In genomic region chr16:68764866-68765265, GRCh38 we compare ENCODE assay signal across 12 cellular contexts. TPM values are rescaled to one million over a fixed set of nuclear protein-coding genes. Genes with fewer than 3 reads are reported as not detected.
DNase-seq lines count a peak whose midpoint lies in the region; ATAC-seq and TF ChIP-seq lines count a peak whose summit lies in the region.
"Had no signal": no experiment of that assay in that cellular context is flagged by ENCODE, and none has a peak within 500 bp of the region (broad histone marks: within the 10 kb centered on the region; RNA-seq: fewer than 3 reads in every experiment).

No MANE protein-coding gene starts in this region.

- no peak for TF ChIP-seq EP300 in suprapubic skin (IDR thresholded peaks at IDR 0.05)

- H3K9me3 ChIP-seq in RWPE2 (ENCODE audit: severe bottlenecking) (no peaks in the 10 kb centered on the region), suprapubic skin (no peaks in the 10 kb centered on the region)

- H3K36me3 ChIP-seq in RWPE2 (ENCODE audit: low read depth) (peaks cover 73% of the 10 kb centered on the region), suprapubic skin (no peaks in the 10 kb centered on the region)

- H3K4me1 Mint-ChIP-seq in central memory CD8-positive, alpha-beta T cell = peaks cover 7% of the 10 kb centered on the region
- H3K4me1 Mint-ChIP-seq in glutamatergic neuron (ENCODE audit: low read depth, unreplicated experiment) = no peaks in the 10 kb centered on the region

- H3K27me3 Mint-ChIP-seq in central memory CD8-positive, alpha-beta T cell = no peaks in the 10 kb centered on the region
- H3K27me3 Mint-ChIP-seq in glutamatergic neuron (ENCODE audit: unreplicated experiment) = no peaks in the 10 kb centered on the region

- TF ChIP-seq POLR2A in suprapubic skin (IDR thresholded peaks at IDR 0.05) = no peak

- peak; percentile 38 for DNase-seq in stimulated activated CD4-positive, alpha-beta T cell treated with anti-CD3 and anti-CD28 coated beads, Interleukin-1b, Interleukin-23, amount 100 ng/mL, for 48 hours
- DNase-seq in stimulated activated CD4-positive, alpha-beta T cell treated with anti-CD3 and anti-CD28 coated beads, Interleukin-2, amount 100 ng/mL, for 48 hours = no peak
- no peak for DNase-seq in RWPE2 (ENCODE audit: low spot score)
- DNase-seq in central memory CD8-positive, alpha-beta T cell (ENCODE audit: low spot score in 2 of 2) = no peak
- DNase-seq in suprapubic skin (ENCODE audit: low spot score in 2 of 2) = no peak
- DNase-seq in COLO668 (lab: John Stamatoyannopoulos, UW; ENCODE audit: unreplicated experiment) = no peak
- no peak for DNase-seq in glutamatergic neuron
- DNase-seq in GDM1 (lab: John Stamatoyannopoulos, UW) = no peak
- DNase-seq: NCI-H1417 treated with DMSO at 0.1 percent for 48 hours, NCI-H774, T1000 had no signal

- ATAC-seq in RWPE2 (ENCODE audit: low read depth) = no peak
- ATAC-seq in central memory CD8-positive, alpha-beta T cell (replicated peaks; ENCODE audit: extremely low read depth, poor library complexity, severe bottlenecking) = peak; percentile 43
- ATAC-seq: Right ventricle myocardium inferior had no signal

- H3K4me3 Mint-ChIP-seq in central memory CD8-positive, alpha-beta T cell = no peak overlapping the region
- no peak overlapping the region for H3K4me3 Mint-ChIP-seq in glutamatergic neuron (ENCODE audit: unreplicated experiment)

- H3K27ac Mint-ChIP-seq in central memory CD8-positive, alpha-beta T cell (ENCODE audit: low read depth) = no peak overlapping the region
- H3K27ac Mint-ChIP-seq in glutamatergic neuron (ENCODE audit: unreplicated experiment) = no peak overlapping the region

- H3K36me3 Mint-ChIP-seq in central memory CD8-positive, alpha-beta T cell (ENCODE audit: insufficient read depth) = no peaks in the 10 kb centered on the region
- no peaks in the 10 kb centered on the region for H3K36me3 Mint-ChIP-seq in glutamatergic neuron (ENCODE audit: unreplicated experiment)

- peaks cover 28% of the 10 kb centered on the region for H3K4me1 ChIP-seq in RWPE2 (ENCODE audit: insufficient read depth, poor library complexity, severe bottlenecking)
- H3K4me1 ChIP-seq in suprapubic skin = peaks cover 35% of the 10 kb centered on the region

- H3K4me3 ChIP-seq in RWPE2 (ENCODE audit: severe bottlenecking) (no peak overlapping the region), suprapubic skin (no peak overlapping the region)

- WGBS in suprapubic skin = 57% methylated on average over 8 of the region's 8 CpGs

- H3K27me3 ChIP-seq in RWPE2 (ENCODE audit: insufficient read depth, poor library complexity, severe bottlenecking) (no peaks in the 10 kb centered on the region), suprapubic skin (peaks cover 6% of the 10 kb centered on the region)

- peak overlapping the region; percentile 99 for H3K27ac ChIP-seq in RWPE2 (ENCODE audit: poor library complexity, severe bottlenecking)
- H3K27ac ChIP-seq in suprapubic skin = peak overlapping the region; percentile 47

- H3K9me3 Mint-ChIP-seq in central memory CD8-positive, alpha-beta T cell = no peaks in the 10 kb centered on the region
- peaks cover 1% of the 10 kb centered on the region for H3K9me3 Mint-ChIP-seq in glutamatergic neuron (ENCODE audit: unreplicated experiment)

- no peak for TF ChIP-seq CTCF in RWPE2 (IDR thresholded peaks at IDR 0.05; ENCODE audit: poor library complexity, severe bottlenecking)
- TF ChIP-seq CTCF in suprapubic skin (IDR thresholded peaks at IDR 0.05) = no peak
- no peak for TF ChIP-seq CTCF in glutamatergic neuron (IDR thresholded peaks at IDR 0.05; ENCODE audit: partially characterized antibody, unreplicated experiment)

RNA-seq across cellular contexts. Expression of gene CDH1, which starts 27.8 kb away (rescaled TPM):
- total RNA-seq in suprapubic skin (100 to 1,000 TPM; 175 to 248 (median 223) TPM), glutamatergic neuron (ENCODE audit: unreplicated experiment) (1.9 TPM)
- total RNA-seq: Right ventricle myocardium inferior had no signal

Comparison
In these comparisons a context has a peak if more than half of its experiments do, and no peak if none do; other contexts are left out.
1. RNA of gene CDH1, which starts 27.8 kb away (total RNA-seq): 175 to 248 TPM in suprapubic skin; 1.9 TPM in glutamatergic neuron (single experiment); every median in the first group is over 10 times any median in the second.